19 cellular contexts compared by ENCODE assay signal in genomic region chr16:30447512-30448226, GRCh38. TPM values are rescaled to one million over a fixed set of nuclear protein-coding genes. Genes with fewer than 3 reads are reported as not detected.
A peak's percentile ranks its signal among the peaks of the same experiment; 100 is the strongest.
DNase-seq lines count a peak whose midpoint lies in the region; ATAC-seq and TF ChIP-seq lines count a peak whose summit lies in the region.
"Had no signal": no experiment of that assay in that cellular context is flagged by ENCODE, and none has a peak within 500 bp of the region (broad histone marks: within the 10 kb centered on the region; RNA-seq: fewer than 3 reads in every experiment).

No MANE protein-coding gene starts in this region.

- CTCF ChIA-PET in CD4-positive, alpha-beta T cell (lab: Charles Lee), result interaction anchor here (0.8 to 1.5 kb wide), 2 partner anchors 10 to 18 kb away, joined by 3 read pairs; partner anchors contain the start of gene DCTPP1
- CTCF ChIA-PET in activated B cell treated with CpG ODN at 0.5 μM for 24 hours (lab: Charles Lee), result interaction anchor here (1.1 to 2.0 kb wide), 3 partner anchors 8 to 88 kb away, joined by 3 to 5 read pairs (median 4); no protein-coding TSS in a partner anchor

- intact Hi-C loops in CD4-positive, alpha-beta T cell (cut with DNase I, micrococcal nuclease), result loop anchor here (2.0 to 5.0 kb wide), 7 partner anchors 25 to 185 kb away; partner anchors contain the start of genes ITGAL (in 1 of the 2), ZNF747 (in 1 of the 2), ZNF764 (in 1 of the 2) and ZNF768 (in 1 of the 2)
- intact Hi-C loops in activated B cell treated with CpG ODN at 0.5 μM for 24 hours (cut with micrococcal nuclease), result no loop called here
- intact Hi-C loops in breast epithelium (cut with DNase I; ENCODE audit: low total_unique reads), result no loop called here

- no peaks in the 10 kb centered on the region for H3K27me3 Mint-ChIP-seq in CD4-positive, alpha-beta T cell
- H3K27me3 Mint-ChIP-seq in activated B cell treated with CpG ODN at 0.5 μM for 24 hours (no peaks in the 10 kb centered on the region), endodermal cell (ENCODE audit: insufficient read depth) (peaks cover 12% of the 10 kb centered on the region)
- H3K27me3 Mint-ChIP-seq: naive B cell had no signal

- H3K36me3 Mint-ChIP-seq in CD4-positive, alpha-beta T cell (ENCODE audit: low read depth), result peaks cover 26% of the 10 kb centered on the region
- peaks cover 27% of the 10 kb centered on the region for H3K36me3 Mint-ChIP-seq in activated B cell treated with CpG ODN at 0.5 μM for 24 hours (ENCODE audit: low read depth)
- peaks cover 21% of the 10 kb centered on the region for H3K36me3 Mint-ChIP-seq in endodermal cell (ENCODE audit: low read depth)

- H3K27ac ChIP-seq in CD4-positive, alpha-beta T cell (ENCODE audit: low read depth, low read length), result no peak overlapping the region
- H3K27ac ChIP-seq in breast epithelium (no peak overlapping the region), endodermal cell (ENCODE audit: low read depth, low read length) (no peak overlapping the region)
- H3K27ac ChIP-seq: cardiac muscle cell, left ventricle myocardium inferior, psoas muscle had no signal

- TF ChIP-seq POLR2A in breast epithelium (IDR thresholded peaks at IDR 0.05), result no peak

- POLR2A ChIA-PET in CD4-positive, alpha-beta T cell (lab: Charles Lee), result interaction anchor here (0.8 to 4.5 kb wide), 3 partner anchors 11 to 30 kb away, joined by 3 to 25 read pairs (median 5); partner anchors contain the start of gene ITGAL
- POLR2A ChIA-PET in activated B cell treated with CpG ODN at 0.5 μM for 24 hours (lab: Charles Lee), result interaction anchor here (0.7 to 8.9 kb wide), 7 partner anchors 9 to 214 kb away, joined by 3 to 186 read pairs (median 9); partner anchors contain the start of genes ITGAL and ZNF747

- H3K9ac ChIP-seq in endodermal cell (ENCODE audit: extremely low read depth, low read length, poor library complexity, severe bottlenecking), result no peak overlapping the region

- peaks cover 3 to 12% of the 10 kb centered on the region in 2 donors for H3K4me1 ChIP-seq in breast epithelium
- peaks cover 3% of the 10 kb centered on the region for H3K4me1 ChIP-seq in endodermal cell (ENCODE audit: control insufficient read depth, insufficient read depth, low read length)

- no peaks in the 10 kb centered on the region for H3K9me3 Mint-ChIP-seq in CD4-positive, alpha-beta T cell
- H3K9me3 Mint-ChIP-seq in activated B cell treated with CpG ODN at 0.5 μM for 24 hours (no peaks in the 10 kb centered on the region), endodermal cell (peaks cover 12% of the 10 kb centered on the region)
- H3K9me3 Mint-ChIP-seq: activated T-cell treated with anti-CD3 and anti-CD28 coated beads, Interleukin-2, amount 50 U/mL, for 4 hours; naive B cell; T-helper 2 cell treated with Interferon-gamma antibody and Interleukin-4, amounts not matched to agents 5 μg/mL and 100 μg/mL, for 36 hours had no signal

- H3K36me3 ChIP-seq in breast epithelium (no peaks in the 10 kb centered on the region), endodermal cell (ENCODE audit: control insufficient read depth, insufficient read depth, low read length) (peaks cover 14% of the 10 kb centered on the region)

- peaks cover 56% of the 10 kb centered on the region for H3K4me1 Mint-ChIP-seq in CD4-positive, alpha-beta T cell (ENCODE audit: low read depth)
- H3K4me1 Mint-ChIP-seq in activated B cell treated with CpG ODN at 0.5 μM for 24 hours (peaks cover 58% of the 10 kb centered on the region), endodermal cell (peaks cover 7% of the 10 kb centered on the region)

- no peak for TF ChIP-seq CTCF in CD4-positive, alpha-beta T cell (IDR thresholded peaks at IDR 0.05)
- TF ChIP-seq CTCF in activated B cell treated with CpG ODN at 0.5 μM for 24 hours (IDR thresholded peaks at IDR 0.05) (no peak), breast epithelium (IDR thresholded peaks at IDR 0.05) (no peak), endodermal cell (conservative IDR thresholded peaks at IDR 0.05) (no peak)

- no peak for ATAC-seq in CD4-positive, alpha-beta T cell (ENCODE audit: poor library complexity)
- ATAC-seq in activated B cell treated with CpG ODN at 0.5 μM for 24 hours (ENCODE audit: low read depth), result no peak
- ATAC-seq: activated T-cell treated with anti-CD3 and anti-CD28 coated beads, Interleukin-2, amount 50 U/mL, for 4 hours; psoas muscle had no signal

- no peak overlapping the region for H3K27ac Mint-ChIP-seq in CD4-positive, alpha-beta T cell
- H3K27ac Mint-ChIP-seq in activated B cell treated with CpG ODN at 0.5 μM for 24 hours (peak overlapping the region; percentile 50), endodermal cell (no peak overlapping the region)
- H3K27ac Mint-ChIP-seq: T-helper 2 cell treated with Interferon-gamma antibody and Interleukin-4, amounts not matched to agents 5 μg/mL and 100 μg/mL, for 36 hours had no signal

- H3K4me3 Mint-ChIP-seq in CD4-positive, alpha-beta T cell, result peak overlapping the region; percentile 49
- H3K4me3 Mint-ChIP-seq in activated B cell treated with CpG ODN at 0.5 μM for 24 hours, result no peak overlapping the region
- no peak overlapping the region for H3K4me3 Mint-ChIP-seq in endodermal cell
- H3K4me3 Mint-ChIP-seq: T-helper 2 cell treated with Interferon-gamma antibody and Interleukin-4, amounts not matched to agents 5 μg/mL and 100 μg/mL, for 36 hours had no signal

- H3K9me3 ChIP-seq in CD4-positive, alpha-beta T cell (ENCODE audit: control insufficient read depth, low read length), result no peaks in the 10 kb centered on the region
- no peaks in the 10 kb centered on the region for H3K9me3 ChIP-seq in breast epithelium
- H3K9me3 ChIP-seq in endodermal cell (ENCODE audit: control insufficient read depth, low read length), result peaks cover 9% of the 10 kb centered on the region
- H3K9me3 ChIP-seq: left ventricle myocardium inferior, psoas muscle had no signal

- H3K27me3 ChIP-seq in CD4-positive, alpha-beta T cell (ENCODE audit: control insufficient read depth, insufficient read depth, low read length), result no peaks in the 10 kb centered on the region
- no peaks in the 10 kb centered on the region for H3K27me3 ChIP-seq in breast epithelium
- H3K27me3 ChIP-seq in endodermal cell (ENCODE audit: control insufficient read depth, insufficient read depth, low read length, poor library complexity, severe bottlenecking), result no peaks in the 10 kb centered on the region
- H3K27me3 ChIP-seq: cardiac muscle cell had no signal

- no peak for DNase-seq in CD4-positive, alpha-beta T cell
- DNase-seq in activated B cell treated with CpG ODN at 0.5 μM for 24 hours, result no peak
- peak; percentile 36 for DNase-seq in mucosa of gallbladder (ENCODE audit: low spot score)
- DNase-seq in C1 segment of cervical spinal cord (lab: John Stamatoyannopoulos, UW), result no peak
- no peak for DNase-seq in breast epithelium (ENCODE audit: low spot score in 2 of 2)
- DNase-seq in endodermal cell, result no peak
- DNase-seq: activated CD4-positive, alpha-beta T cell treated with anti-CD3 and anti-CD28 coated beads for 4 hours; activated T-cell treated with anti-CD3 and anti-CD28 coated beads, Interleukin-2, amount 50 U/mL, for 4 hours; effector memory CD4-positive, alpha-beta T cell; GF-D8; hypothalamus; left ventricle myocardium inferior; naive B cell; NCI-H446; psoas muscle; SHP77 treated with DMSO at 0.1 percent for 48 hours had no signal

- 90 to 91% methylated on average over 10 to 12 of the region's 12 CpGs for WGBS in endodermal cell (ENCODE audit: insufficient coverage in 1 of 2, insufficient read length in 1 of 2), 2 experiments

- no peak overlapping the region for H3K4me3 ChIP-seq in breast epithelium
- no peak overlapping the region for H3K4me3 ChIP-seq in endodermal cell (ENCODE audit: low read length)
- H3K4me3 ChIP-seq: cardiac muscle cell, left ventricle myocardium inferior, psoas muscle had no signal

RNA-seq across cellular contexts. Expression of gene SEPHS2, which starts 2.0 kb away (rescaled TPM):
- 10 to 100 TPM; 25.4 to 25.9 TPM for total RNA-seq in CD4-positive, alpha-beta T cell
- total RNA-seq in activated B cell treated with CpG ODN at 0.5 μM for 24 hours (79.1 and 80.0 TPM in 2 replicates), mucosa of gallbladder (112 TPM), breast epithelium (10 to 100 TPM; 28.8 to 44.5 (median 40.6) TPM), endodermal cell (10 to 100 TPM; 35.7 to 37.5 TPM)
- polyA plus RNA-seq in endodermal cell (2013, experiment 1 of 2), result 25.1 TPM
- polyA plus RNA-seq in endodermal cell (2013, experiment 2 of 2), result 23.7 TPM

RNA-seq across cellular contexts. Expression of gene DCTPP1, which starts 17.8 kb away (rescaled TPM):
- 1 to 10 TPM; 5.4 to 6.5 TPM for total RNA-seq in CD4-positive, alpha-beta T cell
- total RNA-seq in activated B cell treated with CpG ODN at 0.5 μM for 24 hours (66.7 and 81.5 TPM in 2 replicates), mucosa of gallbladder (53.3 TPM), breast epithelium (10 to 100 TPM; 11.2 to 25.6 (median 20.1) TPM), endodermal cell (10 to 100 TPM; 54.8 to 61.9 TPM)
- polyA plus RNA-seq in endodermal cell (2013, experiment 1 of 2), result 55.9 TPM
- 53.5 TPM for polyA plus RNA-seq in endodermal cell (2013, experiment 2 of 2)

RNA-seq across cellular contexts. Expression of gene ITGAL, which starts 24.9 kb away (rescaled TPM):
- 100 to 1,000 TPM; 186 to 187 TPM for total RNA-seq in CD4-positive, alpha-beta T cell
- total RNA-seq in activated B cell treated with CpG ODN at 0.5 μM for 24 hours, result 216 and 240 TPM in 2 replicates
- 16.7 TPM for total RNA-seq in mucosa of gallbladder
- 1 to 10 TPM; 2.3 to 5.7 (median 2.4) TPM for total RNA-seq in breast epithelium
- total RNA-seq in endodermal cell, result not detected
- polyA plus RNA-seq in endodermal cell (2013, experiment 1 of 2), result not detected
- not detected for polyA plus RNA-seq in endodermal cell (2013, experiment 2 of 2)
- total RNA-seq: cardiac muscle cell, H1 had no signal
- polyA plus RNA-seq: cardiac muscle cell, H1 had no signal

RNA-seq across cellular contexts. Expression of gene ZNF771, which starts 40.3 kb away (rescaled TPM):
- total RNA-seq in CD4-positive, alpha-beta T cell, result 1 to 10 TPM in 1 of 2 experiments, under 1 TPM in 1; 0.80 to 1.2 TPM
- 4.4 and 5.2 TPM in 2 replicates for total RNA-seq in activated B cell treated with CpG ODN at 0.5 μM for 24 hours
- 21.9 TPM for total RNA-seq in mucosa of gallbladder
- 10 to 100 TPM; 21.1 to 29.2 (median 22.2) TPM for total RNA-seq in breast epithelium
- 10 to 100 TPM; 14.7 to 16.6 TPM for total RNA-seq in endodermal cell
- 9.5 TPM for polyA plus RNA-seq in endodermal cell (2013, experiment 1 of 2)
- polyA plus RNA-seq in endodermal cell (2013, experiment 2 of 2), result 9.1 TPM

RNA-seq across cellular contexts. Expression of gene ZNF48, which starts 52.4 kb away (rescaled TPM):
- total RNA-seq in CD4-positive, alpha-beta T cell, result 1 to 10 TPM; 3.4 to 3.5 TPM
- 11.7 and 13.0 TPM in 2 replicates for total RNA-seq in activated B cell treated with CpG ODN at 0.5 μM for 24 hours
- 11.8 TPM for total RNA-seq in mucosa of gallbladder
- total RNA-seq in breast epithelium, result 1 to 10 TPM; 4.8 to 9.5 (median 6.2) TPM
- total RNA-seq in endodermal cell, result 10 to 100 TPM; 40.1 to 58.4 TPM
- polyA plus RNA-seq in endodermal cell (2013, experiment 1 of 2), result 66.8 TPM
- 70.0 TPM for polyA plus RNA-seq in endodermal cell (2013, experiment 2 of 2)

Comparison
In these comparisons a context has a peak if more than half of its experiments do, and no peak if none do; other contexts are left out.
1. RNA of gene ITGAL, which starts 24.9 kb away (total RNA-seq): 216 to 240 TPM in activated B cell treated with CpG ODN at 0.5 μM for 24 hours and 186 to 187 TPM in CD4-positive, alpha-beta T cell; 16.7 TPM in mucosa of gallbladder (single experiment), 2.3 to 5.7 TPM in breast epithelium and not detected in endodermal cell; every median in the first group is over 10 times any median in the second.
2. intact Hi-C loops: an anchor here in CD4-positive, alpha-beta T cell (2.0 to 5.0 kb wide); none called in activated B cell treated with CpG ODN at 0.5 μM for 24 hours and breast epithelium.